In genomic region chr2:9573840-9574239, GRCh38 we compare ENCODE assay signal across 1 cellular context.
TF ChIP-seq lines count a peak whose summit lies in the region.

No MANE protein-coding gene starts in this region.

TF ChIP-seq in GM12878, 131 proteins besides CTCF, POLR2A, EP300 and RAD21:
- no peak for TF ChIP-seq ZBTB40 (IDR thresholded peaks at IDR 0.05; ENCODE audit: borderline replicate concordance)
